In the genomic region with DNA sequence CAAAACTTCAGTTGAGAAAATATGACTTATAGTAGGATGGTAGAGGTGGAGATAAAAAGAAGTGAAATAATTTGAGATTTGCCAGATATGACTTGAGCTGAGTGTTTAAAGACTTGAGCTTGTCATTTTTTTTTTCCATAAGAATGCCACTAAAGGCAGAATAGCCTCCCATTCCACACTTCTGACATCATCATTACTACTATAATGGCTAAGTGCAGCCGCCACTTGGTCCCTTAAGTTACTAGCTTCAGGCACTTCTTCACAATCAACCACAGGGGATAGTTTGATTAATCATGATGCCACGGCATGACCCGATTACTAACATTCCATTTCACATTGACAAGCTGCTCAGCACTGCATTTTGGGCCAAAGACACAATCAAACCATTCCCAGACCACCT, we compare ENCODE assay signal across 15 cellular contexts.
DNase-seq lines count a peak whose midpoint lies in the region; ATAC-seq and TF ChIP-seq lines count a peak whose summit lies in the region.
"Had no signal": no experiment of that assay in that cellular context is flagged by ENCODE, and none has a peak within 500 bp of the region (broad histone marks: within the 10 kb centered on the region; RNA-seq: fewer than 3 reads in every experiment).

No MANE protein-coding gene starts in this region.

- intact Hi-C loops in PC-3 (cut with micrococcal nuclease), result no loop called here
- intact Hi-C loops in lower lobe of right lung (cut with DNase I), result no loop called here

- H3K4me2 ChIP-seq in PC-3 (ENCODE audit: low read length) (no peak overlapping the region), trophoblast cell (ENCODE audit: low read length) (peak overlapping the region; percentile 28)

- POLR2A ChIA-PET in PC-3 (lab: Charles Lee; ENCODE audit: unreplicated experiment), result no interaction called here

- H3K79me1 ChIP-seq in trophoblast cell (ENCODE audit: low read length), result peaks cover 4% of the 10 kb centered on the region

- H3K9ac ChIP-seq in PC-3 (ENCODE audit: low read length) (no peak overlapping the region), trophoblast cell (ENCODE audit: low read length) (no peak overlapping the region)

- no peak overlapping the region for H3K27ac ChIP-seq in PC-3 (ENCODE audit: low read length)
- H3K27ac ChIP-seq in trophoblast cell (ENCODE audit: low read depth, low read length), result no peak overlapping the region
- H3K27ac ChIP-seq in lower lobe of right lung, result no peak overlapping the region

- no peak overlapping the region for H2BK120ac ChIP-seq in trophoblast cell (ENCODE audit: insufficient read depth, low read length, poor library complexity)

- H2AFZ ChIP-seq in PC-3 (ENCODE audit: low read length), result no peak overlapping the region
- H2AFZ ChIP-seq in trophoblast cell (ENCODE audit: insufficient read depth, low read length, poor library complexity), result no peak overlapping the region

- H3K4me3 ChIP-seq in PC-3 (ENCODE audit: low read length) (no peak overlapping the region), epithelial cell of esophagus (ENCODE audit: low read length) (no peak overlapping the region), trophoblast cell (ENCODE audit: low read depth, low read length) (no peak overlapping the region), H7 (ENCODE audit: insufficient read depth, low read depth, low read length) (no peak overlapping the region), lower lobe of right lung (no peak overlapping the region)

- no TSS peak for BruUV-seq in PC-3 (replicated peaks; lab: Mats Ljungman, UMichigan)

- no peak overlapping the region for H3K14ac ChIP-seq in trophoblast cell (ENCODE audit: low read length)

- H3K9me2 ChIP-seq in PC-3 (replicated peaks; ENCODE audit: low read length), result no peaks in the 10 kb centered on the region

- no CpG with 5 or more reads among the region's 3 CpGs for WGBS in trophoblast cell (ENCODE audit: extremely low coverage, insufficient coverage, insufficient read length)

- H3K4ac ChIP-seq in trophoblast cell (ENCODE audit: low read depth, low read length), result no peak overlapping the region

- no peak overlapping the region for H4K12ac ChIP-seq in trophoblast cell (ENCODE audit: low read depth, low read length)

- no peak overlapping the region for H3K23ac ChIP-seq in trophoblast cell (ENCODE audit: low read length)

- H2BK5ac ChIP-seq in trophoblast cell (ENCODE audit: low read depth, low read length, poor library complexity), result no peak overlapping the region

- H3K27me3 ChIP-seq in PC-3 (ENCODE audit: low read length) (no peaks in the 10 kb centered on the region), trophoblast cell (ENCODE audit: insufficient read depth, low read length) (no peaks in the 10 kb centered on the region), H7 (ENCODE audit: control insufficient read depth, insufficient read depth, low read length) (no peaks in the 10 kb centered on the region), lower lobe of right lung (ENCODE audit: low read depth) (no peaks in the 10 kb centered on the region)

- no peaks in the 10 kb centered on the region for H3K4me1 ChIP-seq in PC-3 (ENCODE audit: insufficient read depth, low read length)
- H3K4me1 ChIP-seq in trophoblast cell (ENCODE audit: control insufficient read depth in 1 of 2, insufficient read depth in 2 of 2, low read length in 2 of 2), result peaks cover 0 to 7% of the 10 kb centered on the region in 2 experiments
- no peaks in the 10 kb centered on the region for H3K4me1 ChIP-seq in lower lobe of right lung

- peak; percentile 77 for DNase-seq in ELR (ENCODE audit: low read depth)
- DNase-seq in PC-3, result peak; percentile 30
- DNase-seq in epithelial cell of esophagus (ENCODE audit: low read depth), result peak; percentile 32
- DNase-seq in trophoblast cell, result peak in 1 of 2 donors; percentile 74
- DNase-seq in H7, result no peak
- DNase-seq in LoVo (ENCODE audit: low spot score), result no peak
- no peak for DNase-seq in lower lobe of right lung
- DNase-seq: AML-193, COR-L47, DMS153, NCI-H187, NCI-H446 treated with DMSO at 0.1 percent for 48 hours, NCI-H774, T-cell had no signal

- H3K79me2 ChIP-seq in PC-3 (ENCODE audit: low read length) (no peaks in the 10 kb centered on the region), trophoblast cell (ENCODE audit: control insufficient read depth, insufficient read depth, low read length, poor library complexity) (no peaks in the 10 kb centered on the region)

- no peak overlapping the region for H4K8ac ChIP-seq in trophoblast cell (ENCODE audit: low read depth, low read length)

- no peaks in the 10 kb centered on the region for H3K36me3 ChIP-seq in PC-3 (ENCODE audit: low read depth, low read length)
- no peaks in the 10 kb centered on the region for H3K36me3 ChIP-seq in trophoblast cell (ENCODE audit: control insufficient read depth in 1 of 2, insufficient read depth in 2 of 2, low read length in 2 of 2)
- H3K36me3 ChIP-seq in H7 (replicated peaks; ENCODE audit: control insufficient read depth, insufficient read depth, low read length), result no peaks in the 10 kb centered on the region
- no peaks in the 10 kb centered on the region for H3K36me3 ChIP-seq in lower lobe of right lung

- H2AK5ac ChIP-seq in trophoblast cell (ENCODE audit: low read length), result no peak overlapping the region

- H3K9me3 ChIP-seq in PC-3 (ENCODE audit: low read length) (peaks cover 8% of the 10 kb centered on the region; the same call in 1 of the 2 replicates), trophoblast cell (ENCODE audit: insufficient read depth, low read depth, low read length) (no peaks in the 10 kb centered on the region), lower lobe of right lung (peaks cover 3% of the 10 kb centered on the region)

- H4K91ac ChIP-seq in trophoblast cell (ENCODE audit: low read depth, low read length), result no peak overlapping the region

- CTCF ChIA-PET in PC-3 (lab: Charles Lee), result interaction anchor here (0.7 kb wide), 1 partner anchor 17 kb away, joined by 3 read pairs; no protein-coding TSS in a partner anchor

- H3F3A ChIP-seq in PC-3 (ENCODE audit: low read length, unreplicated experiment), result no peaks in the 10 kb centered on the region

- no peak overlapping the region for H2BK12ac ChIP-seq in trophoblast cell (ENCODE audit: low read length)

- H3K18ac ChIP-seq in trophoblast cell (ENCODE audit: low read length), result no peak overlapping the region

- H4K20me1 ChIP-seq in PC-3 (ENCODE audit: low read length), result no peaks in the 10 kb centered on the region

- no peak for ATAC-seq in PC-3
- no peak for ATAC-seq in HG02973 (IDR thresholded peaks at IDR 0.05; ENCODE audit: unreplicated experiment)
- no peak for ATAC-seq in lower lobe of right lung
- ATAC-seq: T-cell had no signal

- no peak for TF ChIP-seq CTCF in PC-3 (conservative IDR thresholded peaks at IDR 0.05; ENCODE audit: low read depth, low read length)
- TF ChIP-seq CTCF in epithelial cell of esophagus (IDR thresholded peaks at IDR 0.05; ENCODE audit: insufficient read depth, low read depth, low read length, missing control alignments), result no peak
- TF ChIP-seq CTCF in lower lobe of right lung (IDR thresholded peaks at IDR 0.05), result no peak

Comparison
In these comparisons a context has a peak if more than half of its experiments do, and no peak if none do; other contexts are left out.
1. DNase-seq: peak in ELR (single experiment), PC-3 (single experiment) and epithelial cell of esophagus (single experiment); none in H7 (single experiment), LoVo (single experiment) and lower lobe of right lung (single experiment).